1 cellular context compared by ENCODE assay signal in genomic region chr2:241771286-241772062, GRCh38.
A peak's percentile ranks its signal among the peaks of the same experiment; 100 is the strongest.
TF ChIP-seq lines count a peak whose summit lies in the region.

No MANE protein-coding gene starts in this region.

TF ChIP-seq in HepG2, 621 proteins besides CTCF, POLR2A, EP300 and RAD21 (continued from another document):
- TF ChIP-seq ZNF800 (CRISPR knock-in tag; IDR thresholded peaks at IDR 0.05) (no peak; the same call in 1 of the 2 replicates), ZFP41 (CRISPR knock-in tag; IDR thresholded peaks at IDR 0.05; ENCODE audit: borderline replicate concordance) (peak; percentile 94; the same call in 1 of the 2 replicates), MEF2D (CRISPR knock-in tag; IDR thresholded peaks at IDR 0.05) (peak; percentile 89; the same call in 1 of the 2 replicates), TP53 (CRISPR knock-in tag; conservative IDR thresholded peaks at IDR 0.05) (0 out of 2 replicates have a peak, but pooled peaks have one; percentile 65), ZNF205 (CRISPR knock-in tag; IDR thresholded peaks at IDR 0.05) (peak; percentile 63; the same call in 1 of the 2 replicates), HDAC1 (CRISPR knock-in tag; IDR thresholded peaks at IDR 0.05) (no peak), ZFP82 (CRISPR knock-in tag; IDR thresholded peaks at IDR 0.05; ENCODE audit: borderline replicate concordance) (peak; percentile 91; the same call in 1 of the 2 replicates), TIGD3 (CRISPR knock-in tag; IDR thresholded peaks at IDR 0.05; ENCODE audit: borderline replicate concordance) (peak; percentile 95), KAT8 (CRISPR knock-in tag; IDR thresholded peaks at IDR 0.05) (no peak), ZNF557 (CRISPR knock-in tag; IDR thresholded peaks at IDR 0.05) (0 out of 2 replicates have a peak, but pooled peaks have one; percentile 61), ZSCAN22 (CRISPR knock-in tag; IDR thresholded peaks at IDR 0.05) (peak; percentile 61; the same call in 1 of the 2 replicates), MTERF4 (CRISPR knock-in tag; IDR thresholded peaks at IDR 0.05) (peak; percentile 97; the same call in 1 of the 2 replicates), ZNF777 (CRISPR knock-in tag; IDR thresholded peaks at IDR 0.05) (peak; percentile 52)
TF ChIP-seq in HepG2: peak in this region for 343.
